In genomic region chr1:85464497-85465098, GRCh38 we compare ENCODE assay signal across 1 cellular context.
A peak's percentile ranks its signal among the peaks of the same experiment; 100 is the strongest.
TF ChIP-seq lines count a peak whose summit lies in the region.

No MANE protein-coding gene starts in this region.

TF ChIP-seq in HepG2, 621 proteins besides CTCF, POLR2A, EP300 and RAD21 (continued from another document and continues in another):
- TF ChIP-seq, protein P1, sequence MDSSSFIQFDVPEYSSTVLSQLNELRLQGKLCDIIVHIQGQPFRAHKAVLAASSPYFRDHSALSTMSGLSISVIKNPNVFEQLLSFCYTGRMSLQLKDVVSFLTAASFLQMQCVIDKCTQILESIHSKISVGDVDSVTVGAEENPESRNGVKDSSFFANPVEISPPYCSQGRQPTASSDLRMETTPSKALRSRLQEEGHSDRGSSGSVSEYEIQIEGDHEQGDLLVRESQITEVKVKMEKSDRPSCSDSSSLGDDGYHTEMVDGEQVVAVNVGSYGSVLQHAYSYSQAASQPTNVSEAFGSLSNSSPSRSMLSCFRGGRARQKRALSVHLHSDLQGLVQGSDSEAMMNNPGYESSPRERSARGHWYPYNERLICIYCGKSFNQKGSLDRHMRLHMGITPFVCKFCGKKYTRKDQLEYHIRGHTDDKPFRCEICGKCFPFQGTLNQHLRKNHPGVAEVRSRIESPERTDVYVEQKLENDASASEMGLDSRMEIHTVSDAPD (CRISPR knock-in tag; IDR thresholded peaks at IDR 0.05) = peak; percentile 18; the same call in 1 of the 2 replicates
- TF ChIP-seq, protein P2, sequence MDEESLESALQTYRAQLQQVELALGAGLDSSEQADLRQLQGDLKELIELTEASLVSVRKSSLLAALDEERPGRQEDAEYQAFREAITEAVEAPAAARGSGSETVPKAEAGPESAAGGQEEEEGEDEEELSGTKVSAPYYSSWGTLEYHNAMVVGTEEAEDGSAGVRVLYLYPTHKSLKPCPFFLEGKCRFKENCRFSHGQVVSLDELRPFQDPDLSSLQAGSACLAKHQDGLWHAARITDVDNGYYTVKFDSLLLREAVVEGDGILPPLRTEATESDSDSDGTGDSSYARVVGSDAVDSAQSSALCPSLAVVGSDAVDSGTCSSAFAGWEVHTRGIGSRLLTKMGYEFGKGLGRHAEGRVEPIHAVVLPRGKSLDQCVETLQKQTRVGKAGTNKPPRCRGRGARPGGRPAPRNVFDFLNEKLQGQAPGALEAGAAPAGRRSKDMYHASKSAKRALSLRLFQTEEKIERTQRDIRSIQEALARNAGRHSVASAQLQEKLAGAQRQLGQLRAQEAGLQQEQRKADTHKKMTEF (CRISPR knock-in tag; IDR thresholded peaks at IDR 0.05) = no peak; the same call in 1 of the 2 replicates
- TF ChIP-seq, protein P3, sequence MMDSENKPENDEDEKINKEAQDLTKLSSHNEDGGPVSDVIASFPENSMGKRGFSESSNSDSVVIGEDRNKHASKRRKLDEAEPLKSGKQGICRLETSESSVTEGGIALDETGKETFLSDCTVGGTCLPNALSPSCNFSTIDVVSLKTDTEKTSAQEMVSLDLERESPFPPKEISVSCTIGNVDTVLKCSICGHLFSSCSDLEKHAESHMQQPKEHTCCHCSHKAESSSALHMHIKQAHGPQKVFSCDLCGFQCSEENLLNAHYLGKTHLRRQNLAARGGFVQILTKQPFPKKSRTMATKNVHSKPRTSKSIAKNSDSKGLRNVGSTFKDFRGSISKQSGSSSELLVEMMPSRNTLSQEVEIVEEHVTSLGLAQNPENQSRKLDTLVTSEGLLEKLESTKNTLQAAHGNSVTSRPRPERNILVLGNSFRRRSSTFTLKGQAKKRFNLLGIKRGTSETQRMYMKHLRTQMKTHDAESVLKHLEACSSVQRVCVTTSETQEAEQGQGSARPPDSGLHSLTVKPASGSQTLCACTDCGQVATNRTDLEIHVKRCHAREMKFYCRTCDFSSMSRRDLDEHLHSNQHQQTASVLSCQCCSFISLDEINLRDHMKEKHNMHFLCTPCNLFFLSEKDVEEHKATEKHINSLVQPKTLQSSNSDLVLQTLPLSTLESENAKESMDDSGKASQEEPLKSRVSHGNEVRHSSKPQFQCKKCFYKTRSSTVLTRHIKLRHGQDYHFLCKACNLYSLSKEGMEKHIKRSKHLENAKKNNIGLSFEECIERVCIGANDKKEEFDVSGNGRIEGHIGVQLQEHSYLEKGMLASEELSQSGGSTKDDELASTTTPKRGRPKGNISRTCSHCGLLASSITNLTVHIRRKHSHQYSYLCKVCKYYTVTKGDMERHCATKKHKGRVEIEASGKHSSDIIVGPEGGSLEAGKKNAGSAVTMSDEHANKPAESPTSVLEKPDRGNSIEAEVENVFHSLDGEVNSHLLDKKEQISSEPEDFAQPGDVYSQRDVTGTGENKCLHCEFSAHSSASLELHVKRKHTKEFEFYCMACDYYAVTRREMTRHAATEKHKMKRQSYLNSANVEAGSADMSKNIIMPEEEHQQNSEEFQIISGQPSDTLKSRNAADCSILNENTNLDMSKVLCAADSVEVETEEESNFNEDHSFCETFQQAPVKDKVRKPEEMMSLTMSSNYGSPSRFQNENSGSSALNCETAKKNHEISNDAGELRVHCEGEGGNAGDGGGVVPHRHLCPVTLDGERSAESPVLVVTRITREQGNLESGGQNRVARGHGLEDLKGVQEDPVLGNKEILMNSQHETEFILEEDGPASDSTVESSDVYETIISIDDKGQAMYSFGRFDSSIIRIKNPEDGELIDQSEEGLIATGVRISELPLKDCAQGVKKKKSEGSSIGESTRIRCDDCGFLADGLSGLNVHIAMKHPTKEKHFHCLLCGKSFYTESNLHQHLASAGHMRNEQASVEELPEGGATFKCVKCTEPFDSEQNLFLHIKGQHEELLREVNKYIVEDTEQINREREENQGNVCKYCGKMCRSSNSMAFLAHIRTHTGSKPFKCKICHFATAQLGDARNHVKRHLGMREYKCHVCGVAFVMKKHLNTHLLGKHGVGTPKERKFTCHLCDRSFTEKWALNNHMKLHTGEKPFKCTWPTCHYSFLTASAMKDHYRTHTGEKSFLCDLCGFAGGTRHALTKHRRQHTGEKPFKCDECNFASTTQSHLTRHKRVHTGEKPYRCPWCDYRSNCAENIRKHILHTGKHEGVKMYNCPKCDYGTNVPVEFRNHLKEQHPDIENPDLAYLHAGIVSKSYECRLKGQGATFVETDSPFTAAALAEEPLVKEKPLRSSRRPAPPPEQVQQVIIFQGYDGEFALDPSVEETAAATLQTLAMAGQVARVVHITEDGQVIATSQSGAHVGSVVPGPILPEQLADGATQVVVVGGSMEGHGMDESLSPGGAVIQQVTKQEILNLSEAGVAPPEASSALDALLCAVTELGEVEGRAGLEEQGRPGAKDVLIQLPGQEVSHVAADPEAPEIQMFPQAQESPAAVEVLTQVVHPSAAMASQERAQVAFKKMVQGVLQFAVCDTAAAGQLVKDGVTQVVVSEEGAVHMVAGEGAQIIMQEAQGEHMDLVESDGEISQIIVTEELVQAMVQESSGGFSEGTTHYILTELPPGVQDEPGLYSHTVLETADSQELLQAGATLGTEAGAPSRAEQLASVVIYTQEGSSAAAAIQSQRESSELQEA (CRISPR knock-in tag; IDR thresholded peaks at IDR 0.05; ENCODE audit: not compliant biosample characterization) = no peak
- TF ChIP-seq ZSCAN20 (CRISPR knock-in tag; IDR thresholded peaks at IDR 0.05; ENCODE audit: borderline replicate concordance) (no peak), ZFYVE20 (CRISPR knock-in tag; IDR thresholded peaks at IDR 0.05; ENCODE audit: borderline replicate concordance, low read depth) (peak; percentile 74), SP4 (CRISPR knock-in tag; IDR thresholded peaks at IDR 0.05) (no peak), STAT5B (CRISPR knock-in tag; IDR thresholded peaks at IDR 0.05) (no peak), NCOA2 (CRISPR knock-in tag; IDR thresholded peaks at IDR 0.05) (no peak), ZNF430 (CRISPR knock-in tag; IDR thresholded peaks at IDR 0.05) (no peak), KLF16 (CRISPR knock-in tag; IDR thresholded peaks at IDR 0.05) (0 out of 4 replicates have a peak, but pooled peaks of 1 of the 2 experiments have one; percentile 48), ETS1 (CRISPR knock-in tag; IDR thresholded peaks at IDR 0.05) (no peak), ATF7 (IDR thresholded peaks at IDR 0.05) (no peak), ATF7 (CRISPR knock-in tag; IDR thresholded peaks at IDR 0.05) (no peak), ZNF850 (CRISPR knock-in tag; conservative IDR thresholded peaks at IDR 0.05) (no peak), ZNF777 (CRISPR knock-in tag; IDR thresholded peaks at IDR 0.05) (peak; percentile 96), ZBTB7A (CRISPR knock-in tag; IDR thresholded peaks at IDR 0.05) (0 out of 2 replicates have a peak, but pooled peaks have one; percentile 42), PHF20 (CRISPR knock-in tag; IDR thresholded peaks at IDR 0.05) (0 out of 2 replicates have a peak, but pooled peaks have one; percentile 38), ZNF558 (CRISPR knock-in tag; IDR thresholded peaks at IDR 0.05; ENCODE audit: borderline replicate concordance) (0 out of 2 replicates have a peak, but pooled peaks have one; percentile 65), ELF4 (CRISPR knock-in tag; IDR thresholded peaks at IDR 0.05; ENCODE audit: borderline replicate concordance) (peak; percentile 66; the same call in 1 of the 2 replicates), ZFX (CRISPR knock-in tag; IDR thresholded peaks at IDR 0.05; ENCODE audit: low read depth) (peak; percentile 74), ZNF282 (IDR thresholded peaks at IDR 0.05; ENCODE audit: partially characterized antibody) (no peak), DPF2 (CRISPR knock-in tag; IDR thresholded peaks at IDR 0.05; ENCODE audit: borderline replicate concordance, low read depth) (0 out of 2 replicates have a peak, but pooled peaks have one; percentile 16), ZNF782 (CRISPR knock-in tag; IDR thresholded peaks at IDR 0.05; ENCODE audit: borderline replicate concordance) (0 out of 2 replicates have a peak, but pooled peaks have one; percentile 48), ZNF3 (CRISPR knock-in tag; IDR thresholded peaks at IDR 0.05) (no peak), DMAP1 (CRISPR knock-in tag; IDR thresholded peaks at IDR 0.05) (peak; percentile 21; the same call in 1 of the 2 replicates), PHF8 (CRISPR knock-in tag; IDR thresholded peaks at IDR 0.05) (peak; percentile 58), SMAD9 (CRISPR knock-in tag; IDR thresholded peaks at IDR 0.05) (no peak)
- TF ChIP-seq, protein P4, sequence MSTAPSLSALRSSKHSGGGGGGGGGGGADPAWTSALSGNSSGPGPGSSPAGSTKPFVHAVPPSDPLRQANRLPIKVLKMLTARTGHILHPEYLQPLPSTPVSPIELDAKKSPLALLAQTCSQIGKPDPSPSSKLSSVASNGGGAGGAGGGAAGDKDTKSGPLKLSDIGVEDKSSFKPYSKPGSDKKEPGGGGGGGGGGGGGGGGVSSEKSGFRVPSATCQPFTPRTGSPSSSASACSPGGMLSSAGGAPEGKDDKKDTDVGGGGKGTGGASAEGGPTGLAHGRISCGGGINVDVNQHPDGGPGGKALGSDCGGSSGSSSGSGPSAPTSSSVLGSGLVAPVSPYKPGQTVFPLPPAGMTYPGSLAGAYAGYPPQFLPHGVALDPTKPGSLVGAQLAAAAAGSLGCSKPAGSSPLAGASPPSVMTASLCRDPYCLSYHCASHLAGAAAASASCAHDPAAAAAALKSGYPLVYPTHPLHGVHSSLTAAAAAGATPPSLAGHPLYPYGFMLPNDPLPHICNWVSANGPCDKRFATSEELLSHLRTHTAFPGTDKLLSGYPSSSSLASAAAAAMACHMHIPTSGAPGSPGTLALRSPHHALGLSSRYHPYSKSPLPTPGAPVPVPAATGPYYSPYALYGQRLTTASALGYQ (CRISPR knock-in tag; IDR thresholded peaks at IDR 0.05) = no peak
- TF ChIP-seq, protein P5, sequence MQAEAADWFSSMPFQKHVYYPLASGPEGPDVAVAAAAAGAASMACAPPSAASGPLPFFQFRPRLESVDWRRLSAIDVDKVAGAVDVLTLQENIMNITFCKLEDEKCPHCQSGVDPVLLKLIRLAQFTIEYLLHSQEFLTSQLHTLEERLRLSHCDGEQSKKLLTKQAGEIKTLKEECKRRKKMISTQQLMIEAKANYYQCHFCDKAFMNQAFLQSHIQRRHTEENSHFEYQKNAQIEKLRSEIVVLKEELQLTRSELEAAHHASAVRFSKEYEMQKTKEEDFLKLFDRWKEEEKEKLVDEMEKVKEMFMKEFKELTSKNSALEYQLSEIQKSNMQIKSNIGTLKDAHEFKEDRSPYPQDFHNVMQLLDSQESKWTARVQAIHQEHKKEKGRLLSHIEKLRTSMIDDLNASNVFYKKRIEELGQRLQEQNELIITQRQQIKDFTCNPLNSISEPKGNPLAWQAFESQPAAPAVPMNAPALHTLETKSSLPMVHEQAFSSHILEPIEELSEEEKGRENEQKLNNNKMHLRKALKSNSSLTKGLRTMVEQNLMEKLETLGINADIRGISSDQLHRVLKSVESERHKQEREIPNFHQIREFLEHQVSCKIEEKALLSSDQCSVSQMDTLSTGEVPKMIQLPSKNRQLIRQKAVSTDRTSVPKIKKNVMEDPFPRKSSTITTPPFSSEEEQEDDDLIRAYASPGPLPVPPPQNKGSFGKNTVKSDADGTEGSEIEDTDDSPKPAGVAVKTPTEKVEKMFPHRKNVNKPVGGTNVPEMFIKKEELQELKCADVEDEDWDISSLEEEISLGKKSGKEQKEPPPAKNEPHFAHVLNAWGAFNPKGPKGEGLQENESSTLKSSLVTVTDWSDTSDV (CRISPR knock-in tag; IDR thresholded peaks at IDR 0.05) = 0 out of 2 replicates have a peak, but pooled peaks have one; percentile 72
- TF ChIP-seq, protein P6, sequence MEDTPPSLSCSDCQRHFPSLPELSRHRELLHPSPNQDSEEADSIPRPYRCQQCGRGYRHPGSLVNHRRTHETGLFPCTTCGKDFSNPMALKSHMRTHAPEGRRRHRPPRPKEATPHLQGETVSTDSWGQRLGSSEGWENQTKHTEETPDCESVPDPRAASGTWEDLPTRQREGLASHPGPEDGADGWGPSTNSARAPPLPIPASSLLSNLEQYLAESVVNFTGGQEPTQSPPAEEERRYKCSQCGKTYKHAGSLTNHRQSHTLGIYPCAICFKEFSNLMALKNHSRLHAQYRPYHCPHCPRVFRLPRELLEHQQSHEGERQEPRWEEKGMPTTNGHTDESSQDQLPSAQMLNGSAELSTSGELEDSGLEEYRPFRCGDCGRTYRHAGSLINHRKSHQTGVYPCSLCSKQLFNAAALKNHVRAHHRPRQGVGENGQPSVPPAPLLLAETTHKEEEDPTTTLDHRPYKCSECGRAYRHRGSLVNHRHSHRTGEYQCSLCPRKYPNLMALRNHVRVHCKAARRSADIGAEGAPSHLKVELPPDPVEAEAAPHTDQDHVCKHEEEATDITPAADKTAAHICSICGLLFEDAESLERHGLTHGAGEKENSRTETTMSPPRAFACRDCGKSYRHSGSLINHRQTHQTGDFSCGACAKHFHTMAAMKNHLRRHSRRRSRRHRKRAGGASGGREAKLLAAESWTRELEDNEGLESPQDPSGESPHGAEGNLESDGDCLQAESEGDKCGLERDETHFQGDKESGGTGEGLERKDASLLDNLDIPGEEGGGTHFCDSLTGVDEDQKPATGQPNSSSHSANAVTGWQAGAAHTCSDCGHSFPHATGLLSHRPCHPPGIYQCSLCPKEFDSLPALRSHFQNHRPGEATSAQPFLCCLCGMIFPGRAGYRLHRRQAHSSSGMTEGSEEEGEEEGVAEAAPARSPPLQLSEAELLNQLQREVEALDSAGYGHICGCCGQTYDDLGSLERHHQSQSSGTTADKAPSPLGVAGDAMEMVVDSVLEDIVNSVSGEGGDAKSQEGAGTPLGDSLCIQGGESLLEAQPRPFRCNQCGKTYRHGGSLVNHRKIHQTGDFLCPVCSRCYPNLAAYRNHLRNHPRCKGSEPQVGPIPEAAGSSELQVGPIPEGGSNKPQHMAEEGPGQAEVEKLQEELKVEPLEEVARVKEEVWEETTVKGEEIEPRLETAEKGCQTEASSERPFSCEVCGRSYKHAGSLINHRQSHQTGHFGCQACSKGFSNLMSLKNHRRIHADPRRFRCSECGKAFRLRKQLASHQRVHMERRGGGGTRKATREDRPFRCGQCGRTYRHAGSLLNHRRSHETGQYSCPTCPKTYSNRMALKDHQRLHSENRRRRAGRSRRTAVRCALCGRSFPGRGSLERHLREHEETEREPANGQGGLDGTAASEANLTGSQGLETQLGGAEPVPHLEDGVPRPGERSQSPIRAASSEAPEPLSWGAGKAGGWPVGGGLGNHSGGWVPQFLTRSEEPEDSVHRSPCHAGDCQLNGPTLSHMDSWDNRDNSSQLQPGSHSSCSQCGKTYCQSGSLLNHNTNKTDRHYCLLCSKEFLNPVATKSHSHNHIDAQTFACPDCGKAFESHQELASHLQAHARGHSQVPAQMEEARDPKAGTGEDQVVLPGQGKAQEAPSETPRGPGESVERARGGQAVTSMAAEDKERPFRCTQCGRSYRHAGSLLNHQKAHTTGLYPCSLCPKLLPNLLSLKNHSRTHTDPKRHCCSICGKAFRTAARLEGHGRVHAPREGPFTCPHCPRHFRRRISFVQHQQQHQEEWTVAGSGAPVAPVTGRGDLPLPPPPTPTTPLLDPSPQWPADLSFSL (CRISPR knock-in tag; IDR thresholded peaks at IDR 0.05) = peak; percentile 44; the same call in 1 of the 2 replicates
- TF ChIP-seq, protein P7, sequence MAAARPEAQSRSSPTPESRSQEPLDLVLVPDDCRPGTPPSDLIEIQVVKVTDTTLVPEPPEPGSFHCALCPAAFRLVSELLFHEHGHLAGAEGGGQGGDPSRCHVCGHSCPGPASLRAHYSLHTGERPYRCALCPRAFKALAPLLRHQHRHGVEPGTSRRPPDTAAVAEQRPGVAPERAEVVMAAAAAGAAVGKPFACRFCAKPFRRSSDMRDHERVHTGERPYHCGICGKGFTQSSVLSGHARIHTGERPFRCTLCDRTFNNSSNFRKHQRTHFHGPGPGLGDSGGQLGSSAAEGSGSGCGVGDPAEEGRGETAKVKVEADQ (CRISPR knock-in tag; IDR thresholded peaks at IDR 0.05; ENCODE audit: borderline replicate concordance) = peak; percentile 68; the same call in 1 of the 2 replicates
